24 cellular contexts compared by ENCODE assay signal in the genomic region with DNA sequence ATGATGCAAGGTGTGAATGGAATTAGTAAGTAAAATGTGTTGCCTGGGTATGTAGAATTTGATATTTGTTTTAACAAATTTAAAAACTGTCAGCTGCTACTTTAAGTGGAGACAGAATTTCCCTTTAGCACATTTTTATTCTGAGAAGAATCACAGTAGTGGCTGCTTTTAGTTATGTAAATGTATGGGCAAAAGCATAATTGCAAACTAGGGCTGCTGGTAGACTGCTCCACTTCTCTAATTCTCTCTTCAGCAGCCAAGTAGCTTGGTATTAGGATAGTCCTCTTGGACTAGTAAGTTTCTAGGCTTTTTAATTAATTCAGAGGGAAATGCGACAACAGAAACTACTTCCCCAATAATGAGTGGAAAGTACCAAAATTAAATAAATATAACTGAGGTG. TPM values are rescaled to one million over a fixed set of nuclear protein-coding genes. Genes with fewer than 3 reads are reported as not detected.
DNase-seq lines count a peak whose midpoint lies in the region; ATAC-seq and TF ChIP-seq lines count a peak whose summit lies in the region.
"Had no signal": no experiment of that assay in that cellular context is flagged by ENCODE, and none has a peak within 500 bp of the region (broad histone marks: within the 10 kb centered on the region; RNA-seq: fewer than 3 reads in every experiment).

No MANE protein-coding gene starts in this region.

- WGBS in hepatocyte (ENCODE audit: low lambda C conversion rate, missing lambda C conversion rate), result 97% methylated on average over 1 of the region's 1 CpG

- peak overlapping the region; percentile 40; the same call in 1 of the 2 replicates for H3K27ac ChIP-seq in PC-9
- peak overlapping the region; percentile 27 for H3K27ac ChIP-seq in hepatocyte
- H3K27ac ChIP-seq in thoracic aorta, result peak overlapping the region; percentile 42 to 64
- H3K27ac ChIP-seq: KMS-11, upper lobe of left lung had no signal

- H3K9me3 Mint-ChIP-seq in activated T-cell treated with anti-CD3 and anti-CD28 coated beads, Interleukin-2, amount 50 U/mL, for 72 hours, result no peaks in the 10 kb centered on the region
- H3K9me3 Mint-ChIP-seq in activated T-cell treated with anti-CD3 and anti-CD28 coated beads, Interleukin-2, amount 50 U/mL, for 4 hours, result no peaks in the 10 kb centered on the region
- H3K9me3 Mint-ChIP-seq: activated naive CD4-positive, alpha-beta T cell treated with anti-CD3 and anti-CD28 coated beads, Interleukin-2, amount 50 U/mL, for 24 hours; central memory CD8-positive, alpha-beta T cell; memory B cell; naive B cell had no signal

- H3K4me2 ChIP-seq in PC-9, result no peak overlapping the region
- no peak overlapping the region for H3K4me2 ChIP-seq in hepatocyte
- H3K4me2 ChIP-seq: KMS-11 had no signal

- intact Hi-C loops in PC-9 (cut with micrococcal nuclease; ENCODE audit: unreplicated experiment), result no loop called here

- H3K4me3 Mint-ChIP-seq in activated T-cell treated with anti-CD3 and anti-CD28 coated beads, Interleukin-2, amount 50 U/mL, for 72 hours, result no peak overlapping the region
- no peak overlapping the region for H3K4me3 Mint-ChIP-seq in activated T-cell treated with anti-CD3 and anti-CD28 coated beads, Interleukin-2, amount 50 U/mL, for 4 hours
- H3K4me3 Mint-ChIP-seq: activated naive CD4-positive, alpha-beta T cell treated with anti-CD3 and anti-CD28 coated beads, Interleukin-2, amount 50 U/mL, for 24 hours; central memory CD8-positive, alpha-beta T cell; memory B cell; naive B cell had no signal

- H3K9me2 ChIP-seq in PC-9 (ENCODE audit: insufficient read depth), result no peaks in the 10 kb centered on the region
- no peaks in the 10 kb centered on the region for H3K9me2 ChIP-seq in hepatocyte (replicated peaks; ENCODE audit: insufficient read depth)

- H2AFZ ChIP-seq in PC-9 (no peak overlapping the region), hepatocyte (no peak overlapping the region)

- ATAC-seq in activated T-cell treated with anti-CD3 and anti-CD28 coated beads, Interleukin-2, amount 50 U/mL, for 72 hours (replicated peaks in 1 of 2), result no peak
- ATAC-seq in activated T-cell treated with anti-CD3 and anti-CD28 coated beads, Interleukin-2, amount 50 U/mL, for 4 hours, result no peak
- ATAC-seq in thoracic aorta (ENCODE audit: insufficient number of reproducible peaks, low FRiP score, low read depth) (no peak), HG03175 (IDR thresholded peaks at IDR 0.05; ENCODE audit: unreplicated experiment) (no peak)
- ATAC-seq: left cardiac atrium had no signal

- H3K4me3 ChIP-seq in PC-9, result no peak overlapping the region
- H3K4me3 ChIP-seq in hepatocyte, result no peak overlapping the region
- H3K4me3 ChIP-seq in thoracic aorta, result no peak overlapping the region
- H3K4me3 ChIP-seq: dorsolateral prefrontal cortex, HAP-1, upper lobe of left lung had no signal

- TF ChIP-seq CTCF in PC-9 (conservative IDR thresholded peaks at IDR 0.05) (no peak), hepatocyte (IDR thresholded peaks at IDR 0.05; ENCODE audit: poor library complexity) (no peak), thoracic aorta (IDR thresholded peaks at IDR 0.05) (no peak)

- no peak for DNase-seq in activated T-cell treated with anti-CD3 and anti-CD28 coated beads, Interleukin-2, amount 50 U/mL, for 72 hours
- no peak for DNase-seq in activated T-cell treated with anti-CD3 and anti-CD28 coated beads, Interleukin-2, amount 50 U/mL, for 4 hours
- DNase-seq in PC-9, result no peak
- no peak for DNase-seq in hepatocyte (ENCODE audit: low spot score)
- DNase-seq in thoracic aorta (ENCODE audit: low spot score), result no peak
- no peak for DNase-seq in islet precursor cell
- DNase-seq in RPMI8226, result no peak
- DNase-seq: 8988T, DMS79 treated with DMSO at 0.1 percent for 48 hours, dorsolateral prefrontal cortex, glutamatergic neuron, left cardiac atrium, naive B cell, NCI-H1694 treated with DMSO at 0.1 percent for 48 hours, NCI-H69, nucleus accumbens, T1000, upper lobe of left lung had no signal

- H3K4me1 Mint-ChIP-seq in activated T-cell treated with anti-CD3 and anti-CD28 coated beads, Interleukin-2, amount 50 U/mL, for 72 hours (ENCODE audit: low read depth), result peaks cover 21% of the 10 kb centered on the region
- peaks cover 15% of the 10 kb centered on the region for H3K4me1 Mint-ChIP-seq in activated T-cell treated with anti-CD3 and anti-CD28 coated beads, Interleukin-2, amount 50 U/mL, for 4 hours (ENCODE audit: low read depth)

- H4K20me1 ChIP-seq in PC-9 (ENCODE audit: insufficient read depth) (no peaks in the 10 kb centered on the region), hepatocyte (ENCODE audit: insufficient read depth, poor library complexity, severe bottlenecking) (no peaks in the 10 kb centered on the region)

- peak overlapping the region; percentile 23 for H3K27ac Mint-ChIP-seq in activated T-cell treated with anti-CD3 and anti-CD28 coated beads, Interleukin-2, amount 50 U/mL, for 72 hours
- H3K27ac Mint-ChIP-seq: memory B cell had no signal

- H3K27me3 ChIP-seq in PC-9 (ENCODE audit: insufficient read depth, low read depth) (no peaks in the 10 kb centered on the region), hepatocyte (no peaks in the 10 kb centered on the region), thoracic aorta (replicated peaks; ENCODE audit: insufficient read depth) (no peaks in the 10 kb centered on the region)
- H3K27me3 ChIP-seq: dorsolateral prefrontal cortex, upper lobe of left lung had no signal

- BruUV-seq in PC-9 (replicated peaks; lab: Mats Ljungman, UMichigan), result no TSS peak

- H3K4me1 ChIP-seq in PC-9 (replicated peaks; ENCODE audit: insufficient read depth) (peaks cover 25% of the 10 kb centered on the region), hepatocyte (ENCODE audit: insufficient read depth) (no peaks in the 10 kb centered on the region), thoracic aorta (ENCODE audit: control insufficient read depth in 1 of 2, low read depth in 2 of 2) (peaks cover 0 to 4% of the 10 kb centered on the region in 2 donors)
- H3K4me1 ChIP-seq: upper lobe of left lung had no signal

- H3K36me3 ChIP-seq in PC-9 (ENCODE audit: low read depth) (no peaks in the 10 kb centered on the region), hepatocyte (replicated peaks; ENCODE audit: insufficient read depth, low read depth) (no peaks in the 10 kb centered on the region), thoracic aorta (no peaks in the 10 kb centered on the region)
- H3K36me3 ChIP-seq: HAP-1, upper lobe of left lung had no signal

- H3K79me2 ChIP-seq in PC-9 (ENCODE audit: low read depth) (no peaks in the 10 kb centered on the region), hepatocyte (no peaks in the 10 kb centered on the region)

- CTCF ChIA-PET in PC-9 (lab: Charles Lee), result no interaction called here

- no peaks in the 10 kb centered on the region for H3K36me3 Mint-ChIP-seq in activated T-cell treated with anti-CD3 and anti-CD28 coated beads, Interleukin-2, amount 50 U/mL, for 72 hours (ENCODE audit: insufficient read depth in 2 of 2)
- H3K36me3 Mint-ChIP-seq in activated T-cell treated with anti-CD3 and anti-CD28 coated beads, Interleukin-2, amount 50 U/mL, for 4 hours (ENCODE audit: insufficient read depth), result no peaks in the 10 kb centered on the region
- H3K36me3 Mint-ChIP-seq: activated naive CD4-positive, alpha-beta T cell treated with anti-CD3 and anti-CD28 coated beads, Interleukin-2, amount 50 U/mL, for 24 hours; memory B cell; naive B cell had no signal

- no peaks in the 10 kb centered on the region for H3K9me3 ChIP-seq in PC-9 (ENCODE audit: insufficient read depth, low read depth)
- H3K9me3 ChIP-seq in hepatocyte (ENCODE audit: low read depth), result no peaks in the 10 kb centered on the region
- no peaks in the 10 kb centered on the region for H3K9me3 ChIP-seq in thoracic aorta
- H3K9me3 ChIP-seq: HAP-1, upper lobe of left lung had no signal

- no peaks in the 10 kb centered on the region for H3F3A ChIP-seq in PC-9 (ENCODE audit: insufficient read depth, low read depth)

- POLR2A ChIA-PET in PC-9 (lab: Charles Lee; ENCODE audit: unreplicated experiment), result interaction anchor here (0.6 kb wide), 1 partner anchor 8 kb away, joined by 3 read pairs; no protein-coding TSS in a partner anchor

- no peaks in the 10 kb centered on the region for H3K27me3 Mint-ChIP-seq in activated T-cell treated with anti-CD3 and anti-CD28 coated beads, Interleukin-2, amount 50 U/mL, for 72 hours (ENCODE audit: low read depth)
- no peaks in the 10 kb centered on the region for H3K27me3 Mint-ChIP-seq in activated T-cell treated with anti-CD3 and anti-CD28 coated beads, Interleukin-2, amount 50 U/mL, for 4 hours (ENCODE audit: low read depth)
- H3K27me3 Mint-ChIP-seq: activated naive CD4-positive, alpha-beta T cell treated with anti-CD3 and anti-CD28 coated beads, Interleukin-2, amount 50 U/mL, for 24 hours; central memory CD8-positive, alpha-beta T cell; memory B cell; naive B cell had no signal

RNA-seq across cellular contexts. Expression of gene EIF4E, which starts 9.0 kb away (rescaled TPM):
- 10 to 100 TPM; 70.5 to 80.1 TPM for total RNA-seq in activated T-cell treated with anti-CD3 and anti-CD28 coated beads, Interleukin-2, amount 50 U/mL, for 72 hours
- 100 to 1,000 TPM; 196 to 204 (median 198) TPM for total RNA-seq in activated T-cell treated with anti-CD3 and anti-CD28 coated beads, Interleukin-2, amount 50 U/mL, for 4 hours
- total RNA-seq in PC-9 (2021), result 47.1 and 59.6 TPM in 2 replicates
- total RNA-seq in hepatocyte, result 95.1 and 124 TPM in 2 replicates
- 109 and 122 TPM in 2 replicates for polyA plus RNA-seq in hepatocyte
- total RNA-seq in thoracic aorta, result 100 to 1,000 TPM; 108 to 111 TPM

RNA-seq across cellular contexts. Expression of gene METAP1, which starts 57.5 kb away (rescaled TPM):
- 10 to 100 TPM; 44.5 to 54.0 TPM for total RNA-seq in activated T-cell treated with anti-CD3 and anti-CD28 coated beads, Interleukin-2, amount 50 U/mL, for 72 hours
- total RNA-seq in activated T-cell treated with anti-CD3 and anti-CD28 coated beads, Interleukin-2, amount 50 U/mL, for 4 hours, result 10 to 100 TPM; 60.5 to 70.9 (median 69.9) TPM
- total RNA-seq in PC-9 (2021) (36.7 and 42.0 TPM in 2 replicates), hepatocyte (49.6 and 50.8 TPM in 2 replicates), thoracic aorta (10 to 100 TPM; 39.7 to 54.9 TPM)
- 19.0 and 26.3 TPM in 2 replicates for polyA plus RNA-seq in hepatocyte
